Comparison of ENCODE assay signal across 16 cellular contexts in the genomic region with DNA sequence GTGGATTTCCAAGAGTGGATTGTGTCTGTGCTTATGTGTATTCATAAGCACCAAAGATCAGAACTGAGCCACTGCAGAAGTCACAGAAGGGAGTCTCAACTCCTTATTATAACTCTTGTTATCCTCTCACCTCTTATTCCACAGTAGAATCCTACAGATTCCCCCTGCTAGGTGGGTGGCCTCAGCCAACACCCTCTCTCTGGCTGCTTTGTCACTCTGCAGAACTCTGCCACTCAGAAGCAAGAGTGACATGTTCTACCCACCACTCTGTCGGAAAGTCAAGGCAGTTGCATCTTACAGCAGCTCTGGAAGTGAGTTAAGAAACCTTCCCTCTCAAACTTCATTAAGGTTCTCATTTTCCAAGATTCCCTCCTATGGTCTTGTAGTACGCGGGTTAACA. TPM values are rescaled to one million over a fixed set of nuclear protein-coding genes. Genes with fewer than 3 reads are reported as not detected.
DNase-seq lines count a peak whose midpoint lies in the region; ATAC-seq and TF ChIP-seq lines count a peak whose summit lies in the region.
"Had no signal": no experiment of that assay in that cellular context is flagged by ENCODE, and none has a peak within 500 bp of the region (broad histone marks: within the 10 kb centered on the region; RNA-seq: fewer than 3 reads in every experiment).

No MANE protein-coding gene starts in this region.

- intact Hi-C loops in esophagus muscularis mucosa (cut with DNase I), result no loop called here

- no peaks in the 10 kb centered on the region for H3K9me3 Mint-ChIP-seq in nephron
- H3K9me3 Mint-ChIP-seq: CD8-positive, alpha-beta T cell; H9 had no signal

- H3K27me3 ChIP-seq in esophagus muscularis mucosa, result no peaks in the 10 kb centered on the region
- H3K27me3 ChIP-seq in stomach smooth muscle (ENCODE audit: control insufficient read depth in 1 of 2, insufficient read depth in 2 of 2, low read length in 2 of 2), result peaks cover 0 to 3% of the 10 kb centered on the region in 2 donors
- H3K27me3 ChIP-seq: BLaER1 treated with 17β-estradiol and CSF1 and Interleukin-3, amounts not matched to agents 10 nM and 100 nM had no signal

- H3K27ac Mint-ChIP-seq in nephron, result peak overlapping the region in 2 of 3 experiments; percentile 18 to 28
- H3K27ac Mint-ChIP-seq: B cell; CD8-positive, alpha-beta T cell had no signal

- H3K4me3 ChIP-seq in esophagus muscularis mucosa (no peak overlapping the region), stomach smooth muscle (ENCODE audit: low read length in 2 of 2) (no peak overlapping the region)
- H3K4me3 ChIP-seq: BLaER1 treated with 17β-estradiol and CSF1 and Interleukin-3, amounts not matched to agents 10 nM and 100 nM had no signal

- no peak for TF ChIP-seq CTCF in esophagus muscularis mucosa (IDR thresholded peaks at IDR 0.05)
- no peak for TF ChIP-seq CTCF in nephron (IDR thresholded peaks at IDR 0.05; ENCODE audit: unreplicated experiment in 3 of 3)

- TF ChIP-seq POLR2A in esophagus muscularis mucosa (IDR thresholded peaks at IDR 0.05; ENCODE audit: low read depth), result no peak

- no peak overlapping the region for H3K4me3 Mint-ChIP-seq in nephron
- H3K4me3 Mint-ChIP-seq: B cell; CD8-positive, alpha-beta T cell; H9 had no signal

- H3K9me3 ChIP-seq in esophagus muscularis mucosa (no peaks in the 10 kb centered on the region), stomach smooth muscle (ENCODE audit: control insufficient read depth in 2 of 2, low read length in 2 of 2) (no peaks in the 10 kb centered on the region)
- H3K9me3 ChIP-seq: BLaER1 treated with 17β-estradiol and CSF1 and Interleukin-3, amounts not matched to agents 10 nM and 100 nM had no signal

- no peak overlapping the region for H3K9ac ChIP-seq in stomach smooth muscle (ENCODE audit: low read length in 2 of 2)
- H3K9ac ChIP-seq: BLaER1 treated with 17β-estradiol and CSF1 and Interleukin-3, amounts not matched to agents 10 nM and 100 nM had no signal

- peaks cover 42% of the 10 kb centered on the region for H3K4me1 Mint-ChIP-seq in nephron
- H3K4me1 Mint-ChIP-seq: B cell had no signal

- H3K27ac ChIP-seq in esophagus muscularis mucosa (replicated peaks in 1 of 4) (peak overlapping the region; percentile 30 to 45 (median 39)), stomach smooth muscle (ENCODE audit: low read length) (peak overlapping the region; percentile 50)
- H3K27ac ChIP-seq: BLaER1 treated with 17β-estradiol and CSF1 and Interleukin-3, amounts not matched to agents 10 nM and 100 nM; HL-60 had no signal

- peaks cover 3% of the 10 kb centered on the region for H3K27me3 Mint-ChIP-seq in nephron (ENCODE audit: low read depth)

- 79% methylated on average over 3 of the region's 3 CpGs for WGBS in esophagus muscularis mucosa

- no peaks in the 10 kb centered on the region for H3K36me3 Mint-ChIP-seq in nephron (ENCODE audit: low read depth)
- H3K36me3 Mint-ChIP-seq: CD8-positive, alpha-beta T cell had no signal

- DNase-seq in esophagus muscularis mucosa (ENCODE audit: extremely low spot score), result no peak
- no peak for DNase-seq in RPMI8226
- DNase-seq in ecto neural progenitor cell (ENCODE audit: low spot score), result no peak
- DNase-seq: Calu3; CD8-positive, alpha-beta T cell; DMS79 treated with DMSO at 0.1 percent for 48 hours; GF-D8; GOT3; H9 had no signal

- no peak for ATAC-seq in HG03521 (IDR thresholded peaks at IDR 0.05; ENCODE audit: unreplicated experiment)
- ATAC-seq: CD8-positive, alpha-beta T cell had no signal

- no peak for TF ChIP-seq EP300 in esophagus muscularis mucosa (IDR thresholded peaks at IDR 0.05)

- H3K4me1 ChIP-seq in esophagus muscularis mucosa, result peaks cover 0 to 27% (median 25%) of the 10 kb centered on the region in 4 donors
- H3K4me1 ChIP-seq in stomach smooth muscle (ENCODE audit: control insufficient read depth, insufficient read depth, low read length), result peaks cover 11% of the 10 kb centered on the region
- H3K4me1 ChIP-seq: BLaER1 treated with 17β-estradiol and CSF1 and Interleukin-3, amounts not matched to agents 10 nM and 100 nM had no signal

- no peaks in the 10 kb centered on the region for H3K36me3 ChIP-seq in esophagus muscularis mucosa
- no peaks in the 10 kb centered on the region for H3K36me3 ChIP-seq in stomach smooth muscle (ENCODE audit: control insufficient read depth in 2 of 2, insufficient read depth in 2 of 2, low read length in 2 of 2)
- H3K36me3 ChIP-seq: BLaER1 treated with 17β-estradiol and CSF1 and Interleukin-3, amounts not matched to agents 10 nM and 100 nM had no signal

RNA-seq across cellular contexts. Expression of gene PTCHD1, which starts 41.9 kb away (rescaled TPM):
- 1 to 10 TPM; 5.8 to 9.1 (median 8.0) TPM for total RNA-seq in esophagus muscularis mucosa
- total RNA-seq: A172; B cell; Calu3; CD8-positive, alpha-beta T cell had no signal
